Comparison of ENCODE assay signal across 14 cellular contexts in the genomic region with DNA sequence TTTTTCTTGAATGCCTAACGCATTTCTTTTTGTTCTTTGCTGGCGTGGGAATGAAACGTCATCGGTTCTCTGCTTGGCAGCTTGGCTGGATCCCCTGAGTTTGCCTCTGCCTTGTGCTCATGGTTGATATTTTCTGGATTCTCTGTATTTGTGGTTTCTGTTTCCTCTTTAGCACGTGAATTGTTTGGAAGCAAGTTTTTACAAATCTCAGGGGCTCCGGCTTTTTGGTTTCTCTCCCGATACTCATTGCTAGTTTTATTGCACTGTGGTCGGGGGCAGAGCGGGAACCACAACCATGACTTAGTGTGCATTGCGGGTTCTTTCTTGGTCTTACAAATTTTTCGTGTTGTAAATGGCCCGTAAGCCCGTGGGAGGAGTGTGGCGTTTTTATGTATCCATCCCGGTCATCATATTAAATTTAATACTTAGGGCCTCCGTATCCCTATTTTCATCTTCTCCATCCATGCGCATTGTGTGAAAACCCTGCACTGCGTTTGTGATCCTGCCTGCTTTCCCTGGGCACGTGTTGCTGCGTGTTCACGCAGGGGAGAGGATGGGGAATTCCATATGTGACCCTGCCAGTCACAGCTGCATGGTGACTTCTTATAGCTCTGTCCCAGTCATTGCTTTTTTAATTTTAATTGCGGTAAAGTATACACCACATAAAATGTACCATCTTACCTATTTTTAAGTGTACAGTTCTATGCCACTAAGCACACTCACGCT. TPM values are rescaled to one million over a fixed set of nuclear protein-coding genes. Genes with fewer than 3 reads are reported as not detected.
DNase-seq lines count a peak whose midpoint lies in the region; ATAC-seq and TF ChIP-seq lines count a peak whose summit lies in the region.
"Had no signal": no experiment of that assay in that cellular context is flagged by ENCODE, and none has a peak within 500 bp of the region (broad histone marks: within the 10 kb centered on the region; RNA-seq: fewer than 3 reads in every experiment).

No MANE protein-coding gene starts in this region.

- ATAC-seq in activated CD8-positive, alpha-beta memory T cell treated with anti-CD3 and anti-CD28 coated beads, Interleukin-2, amount 10 ng/mL, durations not matched to agents 7 days and 5 days: no peak
- ATAC-seq in stimulated activated effector memory CD8-positive, alpha-beta T cell treated with anti-CD3 and anti-CD28 coated beads, Interleukin-12 subunit alpha, Interleukin-12 subunit beta, amount 100 ng/mL, for 72 hours: peak; percentile 44
- no peak for ATAC-seq in GM21825 (IDR thresholded peaks at IDR 0.05; ENCODE audit: unreplicated experiment)
- ATAC-seq in GM18519 (IDR thresholded peaks at IDR 0.05; ENCODE audit: low FRiP score, unreplicated experiment): no peak
- ATAC-seq: naive thymus-derived CD4-positive, alpha-beta T cell had no signal

- H3K9me3 ChIP-seq in HAP-1: no peaks in the 10 kb centered on the region
- H3K9me3 ChIP-seq: esophagus squamous epithelium had no signal

- no peaks in the 10 kb centered on the region for H3K4me1 ChIP-seq in HAP-1

- H3K4me1 Mint-ChIP-seq in activated CD8-positive, alpha-beta memory T cell treated with anti-CD3 and anti-CD28 coated beads, Interleukin-2, amount 10 ng/mL, durations not matched to agents 7 days and 5 days: peaks cover 8% of the 10 kb centered on the region
- H3K4me1 Mint-ChIP-seq in activated CD4-positive, alpha-beta memory T cell treated with anti-CD3 and anti-CD28 coated beads for 36 hours (ENCODE audit: low read depth): peaks cover 13% of the 10 kb centered on the region
- H3K4me1 Mint-ChIP-seq in stimulated activated effector memory CD8-positive, alpha-beta T cell treated with anti-CD3 and anti-CD28 coated beads, Interleukin-12 subunit alpha, Interleukin-12 subunit beta, amount 100 ng/mL, for 72 hours: peaks cover 24% of the 10 kb centered on the region

- peaks cover 50% of the 10 kb centered on the region for H3K27me3 Mint-ChIP-seq in activated CD8-positive, alpha-beta memory T cell treated with anti-CD3 and anti-CD28 coated beads, Interleukin-2, amount 10 ng/mL, durations not matched to agents 7 days and 5 days
- H3K27me3 Mint-ChIP-seq in activated CD4-positive, alpha-beta memory T cell treated with anti-CD3 and anti-CD28 coated beads for 36 hours: peaks cover 31% of the 10 kb centered on the region

- peak; percentile 26 for DNase-seq in activated CD8-positive, alpha-beta memory T cell treated with anti-CD3 and anti-CD28 coated beads, Interleukin-2, amount 10 ng/mL, durations not matched to agents 7 days and 5 days
- DNase-seq in activated CD8-positive, alpha-beta memory T cell treated with anti-CD3 and anti-CD28 coated beads for 24 hours: no peak
- peak; percentile 34 for DNase-seq in activated CD4-positive, alpha-beta memory T cell treated with anti-CD3 and anti-CD28 coated beads for 36 hours
- peak; percentile 39 to 69 for DNase-seq in foreskin fibroblast
- no peak for DNase-seq in stimulated activated effector memory CD8-positive, alpha-beta T cell treated with anti-CD3 and anti-CD28 coated beads, Interleukin-12 subunit alpha, Interleukin-12 subunit beta, amount 100 ng/mL, for 72 hours (ENCODE audit: low spot score in 2 of 2)
- DNase-seq in HAP-1 (ENCODE audit: low spot score in 2 of 2): no peak
- DNase-seq: central memory CD4-positive, alpha-beta T cell; DMS79 treated with DMSO at 0.1 percent for 48 hours; esophagus squamous epithelium; naive thymus-derived CD4-positive, alpha-beta T cell; NCI-H510A had no signal

- H3K36me3 Mint-ChIP-seq in activated CD8-positive, alpha-beta memory T cell treated with anti-CD3 and anti-CD28 coated beads, Interleukin-2, amount 10 ng/mL, durations not matched to agents 7 days and 5 days: no peaks in the 10 kb centered on the region
- no peaks in the 10 kb centered on the region for H3K36me3 Mint-ChIP-seq in activated CD4-positive, alpha-beta memory T cell treated with anti-CD3 and anti-CD28 coated beads for 36 hours
- H3K36me3 Mint-ChIP-seq in stimulated activated effector memory CD8-positive, alpha-beta T cell treated with anti-CD3 and anti-CD28 coated beads, Interleukin-12 subunit alpha, Interleukin-12 subunit beta, amount 100 ng/mL, for 72 hours: no peaks in the 10 kb centered on the region

- H3K27me3 ChIP-seq in HAP-1 (ENCODE audit: low read depth): no peaks in the 10 kb centered on the region

- H3K9me3 Mint-ChIP-seq in activated CD8-positive, alpha-beta memory T cell treated with anti-CD3 and anti-CD28 coated beads, Interleukin-2, amount 10 ng/mL, durations not matched to agents 7 days and 5 days (ENCODE audit: low read depth): no peaks in the 10 kb centered on the region
- H3K9me3 Mint-ChIP-seq in activated CD4-positive, alpha-beta memory T cell treated with anti-CD3 and anti-CD28 coated beads for 36 hours: no peaks in the 10 kb centered on the region
- H3K9me3 Mint-ChIP-seq in stimulated activated effector memory CD8-positive, alpha-beta T cell treated with anti-CD3 and anti-CD28 coated beads, Interleukin-12 subunit alpha, Interleukin-12 subunit beta, amount 100 ng/mL, for 72 hours: no peaks in the 10 kb centered on the region
- H3K9me3 Mint-ChIP-seq: naive thymus-derived CD4-positive, alpha-beta T cell had no signal

- H3K4me3 ChIP-seq in foreskin fibroblast (ENCODE audit: low read depth in 1 of 2, low read length in 2 of 2) (peak overlapping the region in 1 of 2 donors; percentile 21), HAP-1 (no peak overlapping the region)
- H3K4me3 ChIP-seq: esophagus squamous epithelium had no signal

- POLR2A ChIA-PET in activated CD4-positive, alpha-beta memory T cell treated with anti-CD3 and anti-CD28 coated beads for 36 hours (lab: Charles Lee): interaction anchor here (0.7 kb wide), 1 partner anchor 84 kb away, joined by 4 read pairs; no protein-coding TSS in a partner anchor

- intact Hi-C loops in activated CD4-positive, alpha-beta memory T cell treated with anti-CD3 and anti-CD28 coated beads for 36 hours (cut with micrococcal nuclease): no loop called here

- CTCF ChIA-PET in activated CD8-positive, alpha-beta memory T cell treated with anti-CD3 and anti-CD28 coated beads, Interleukin-2, amount 10 ng/mL, durations not matched to agents 7 days and 5 days (lab: Charles Lee): interaction anchor here (1.3 kb wide), 1 partner anchor 287 kb away, joined by 3 read pairs; no protein-coding TSS in a partner anchor
- CTCF ChIA-PET in activated CD4-positive, alpha-beta memory T cell treated with anti-CD3 and anti-CD28 coated beads for 36 hours (lab: Charles Lee): no interaction called here

- in situ Hi-C loops in HAP-1 (cut with MboI; ENCODE audit: low sequenced_read_pairs): no loop called here

- no peak overlapping the region for H3K4me3 Mint-ChIP-seq in activated CD8-positive, alpha-beta memory T cell treated with anti-CD3 and anti-CD28 coated beads, Interleukin-2, amount 10 ng/mL, durations not matched to agents 7 days and 5 days
- H3K4me3 Mint-ChIP-seq in activated CD4-positive, alpha-beta memory T cell treated with anti-CD3 and anti-CD28 coated beads for 36 hours: no peak overlapping the region
- H3K4me3 Mint-ChIP-seq in stimulated activated effector memory CD8-positive, alpha-beta T cell treated with anti-CD3 and anti-CD28 coated beads, Interleukin-12 subunit alpha, Interleukin-12 subunit beta, amount 100 ng/mL, for 72 hours: peak overlapping the region; percentile 8

- no peak for TF ChIP-seq CTCF in foreskin fibroblast (IDR thresholded peaks at IDR 0.05; ENCODE audit: low read depth, low read length)

- H3K27ac Mint-ChIP-seq in activated CD8-positive, alpha-beta memory T cell treated with anti-CD3 and anti-CD28 coated beads, Interleukin-2, amount 10 ng/mL, durations not matched to agents 7 days and 5 days: no peak overlapping the region
- no peak overlapping the region for H3K27ac Mint-ChIP-seq in activated CD4-positive, alpha-beta memory T cell treated with anti-CD3 and anti-CD28 coated beads for 36 hours
- H3K27ac Mint-ChIP-seq in stimulated activated effector memory CD8-positive, alpha-beta T cell treated with anti-CD3 and anti-CD28 coated beads, Interleukin-12 subunit alpha, Interleukin-12 subunit beta, amount 100 ng/mL, for 72 hours: peak overlapping the region; percentile 32

- no peaks in the 10 kb centered on the region for H3K36me3 ChIP-seq in HAP-1 (replicated peaks)
- H3K36me3 ChIP-seq: esophagus squamous epithelium had no signal

RNA-seq across cellular contexts. Expression of a gene that starts 9.4 kb away (rescaled TPM):
- total RNA-seq in activated CD8-positive, alpha-beta memory T cell treated with anti-CD3 and anti-CD28 coated beads, Interleukin-2, amount 10 ng/mL, durations not matched to agents 7 days and 5 days: 1 to 10 TPM in 1 of 2 experiments, under 1 TPM in 1; 0.64 to 3.9 TPM
- under 1 TPM; 0.77 to 0.97 TPM for total RNA-seq in activated CD4-positive, alpha-beta memory T cell treated with anti-CD3 and anti-CD28 coated beads for 36 hours
- total RNA-seq: H4 had no signal

Comparison
In these comparisons a context has a peak if more than half of its experiments do, and no peak if none do; other contexts are left out.
1. DNase-seq: peak in activated CD8-positive, alpha-beta memory T cell treated with anti-CD3 and anti-CD28 coated beads, Interleukin-2, amount 10 ng/mL, durations not matched to agents 7 days and 5 days (single experiment), activated CD4-positive, alpha-beta memory T cell treated with anti-CD3 and anti-CD28 coated beads for 36 hours (single experiment) and foreskin fibroblast (2 of 2); none in activated CD8-positive, alpha-beta memory T cell treated with anti-CD3 and anti-CD28 coated beads for 24 hours (single experiment), stimulated activated effector memory CD8-positive, alpha-beta T cell treated with anti-CD3 and anti-CD28 coated beads, Interleukin-12 subunit alpha, Interleukin-12 subunit beta, amount 100 ng/mL, for 72 hours (0 of 2) and HAP-1 (0 of 2).